ENCODE assay signal across 9 cellular contexts in the genomic region with DNA sequence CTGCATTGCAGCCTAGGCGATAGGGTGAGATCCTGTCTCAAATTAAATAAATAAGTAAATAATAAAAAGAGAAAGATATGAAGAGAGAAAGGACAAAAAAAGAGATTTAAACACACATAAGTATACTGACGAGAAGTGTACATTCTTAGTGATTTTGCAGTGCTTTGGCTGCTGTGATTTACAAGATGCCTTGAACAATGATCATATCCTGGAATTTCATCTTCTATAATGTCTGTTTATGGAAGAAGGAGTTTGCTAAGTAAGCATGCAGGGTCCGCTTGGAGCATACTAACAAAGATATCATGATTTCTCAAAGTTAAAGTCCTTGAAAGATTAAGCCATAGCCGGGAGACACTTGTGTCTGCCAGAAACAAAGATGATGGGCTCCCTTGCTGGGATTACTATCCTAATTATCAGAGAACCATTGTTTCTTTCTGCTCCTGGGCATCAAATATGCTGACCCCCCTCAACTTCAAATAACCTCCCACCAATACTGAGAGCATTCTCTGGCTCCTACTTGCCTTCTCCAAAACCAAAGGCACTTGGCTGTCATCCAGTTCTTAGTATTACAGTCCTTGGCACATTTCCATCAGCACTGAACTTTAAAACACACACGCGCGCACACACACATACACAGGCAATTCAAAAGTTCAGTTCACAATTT. TPM values are rescaled to one million over a fixed set of nuclear protein-coding genes. Genes with fewer than 3 reads are reported as not detected.
DNase-seq lines count a peak whose midpoint lies in the region; ATAC-seq, FAIRE-seq and TF ChIP-seq lines count a peak whose summit lies in the region.
"Had no signal": no experiment of that assay in that cellular context is flagged by ENCODE, and none has a peak within 500 bp of the region (broad histone marks: within the 10 kb centered on the region; RNA-seq: fewer than 3 reads in every experiment).

No MANE protein-coding gene starts in this region.

- ATAC-seq in HG03521 (IDR thresholded peaks at IDR 0.05; ENCODE audit: unreplicated experiment): no peak
- ATAC-seq in HG03342 (IDR thresholded peaks at IDR 0.05; ENCODE audit: unreplicated experiment): no peak
- ATAC-seq in GM21360 (IDR thresholded peaks at IDR 0.05; ENCODE audit: unreplicated experiment): no peak

- DNase-seq in HCEC 1CT (peak; percentile 46), NCI-H82 treated with DMSO at 0.1 percent for 48 hours (lab: John Stamatoyannopoulos, UW; ENCODE audit: unreplicated experiment) (peak; percentile 93), fibroblast of villous mesenchyme (ENCODE audit: low read depth) (peak; percentile 87), skeletal muscle cell (ENCODE audit: low read depth) (peak; percentile 92), D721Med (ENCODE audit: insufficient read length, low spot score) (no peak)

- no peak for FAIRE-seq in D721Med (lab: Jason Lieb, UNC)

- TF ChIP-seq CTCF in fibroblast of villous mesenchyme (IDR thresholded peaks at IDR 0.05; ENCODE audit: insufficient read depth, low read depth, low read length): no peak
- TF ChIP-seq CTCF in D721Med (IDR thresholded peaks at IDR 0.05; ENCODE audit: insufficient read depth, missing control alignments): no peak

- no peak overlapping the region for H3K4me3 ChIP-seq in fibroblast of villous mesenchyme (ENCODE audit: low read depth, low read length)
- no peak overlapping the region for H3K4me3 ChIP-seq in skeletal muscle cell (ENCODE audit: low read depth, low read length)
- H3K4me3 ChIP-seq: ascending aorta had no signal

RNA-seq across cellular contexts. Expression of gene STAM2, which starts 47.5 kb away (rescaled TPM):
- total RNA-seq in fibroblast of villous mesenchyme: 37.7 and 51.4 TPM in 2 replicates
